In the genomic region with DNA sequence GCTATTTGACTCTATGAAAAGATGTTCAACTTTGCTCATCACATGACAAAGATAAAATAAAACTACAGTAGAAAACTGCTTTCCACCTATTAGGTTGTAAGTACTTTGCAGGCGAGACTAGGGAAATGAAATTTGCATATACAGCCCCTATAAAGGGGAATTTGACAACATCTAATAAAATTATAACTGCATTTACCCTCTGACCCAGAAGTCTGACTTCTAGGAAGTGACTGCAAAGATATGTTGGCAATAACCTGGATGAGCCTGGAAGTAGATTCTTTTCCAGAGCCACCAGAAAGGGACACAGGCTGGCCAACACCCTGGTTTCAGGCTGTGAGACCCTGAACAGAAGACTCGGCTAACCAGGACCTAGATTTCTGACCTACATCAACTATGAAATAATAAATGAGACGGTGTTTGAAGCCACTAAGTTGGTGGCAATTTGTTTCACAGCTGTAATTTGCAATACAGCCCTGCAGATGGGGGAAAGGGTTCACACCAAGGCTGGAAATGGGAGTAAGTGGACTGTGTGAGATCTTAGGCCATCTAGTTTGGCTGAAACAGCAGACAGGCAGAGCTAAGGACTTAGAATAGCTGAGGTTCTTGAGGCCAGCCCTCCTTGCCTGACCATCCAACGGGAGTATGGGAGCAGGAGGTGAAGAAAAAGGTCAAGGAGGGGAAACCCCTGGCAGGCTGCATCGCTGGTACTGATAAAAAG, we compare ENCODE assay signal across 10 cellular contexts.
DNase-seq lines count a peak whose midpoint lies in the region; ATAC-seq and TF ChIP-seq lines count a peak whose summit lies in the region.
"Had no signal": no experiment of that assay in that cellular context is flagged by ENCODE, and none has a peak within 500 bp of the region (broad histone marks: within the 10 kb centered on the region; RNA-seq: fewer than 3 reads in every experiment).

No MANE protein-coding gene starts in this region.

- H3K79me1 ChIP-seq in mesendoderm (ENCODE audit: low read length): no peaks in the 10 kb centered on the region

- TF ChIP-seq CTCF in BJ (IDR thresholded peaks at IDR 0.05; ENCODE audit: insufficient read depth, low read depth, low read length) (peak; percentile 18; the same call in 1 of the 2 replicates), LNCaP clone FGC (IDR thresholded peaks at IDR 0.05; ENCODE audit: control insufficient read depth, extremely low read depth, insufficient read depth) (peak; percentile 13; the same call in 1 of the 2 replicates), cardiac fibroblast (IDR thresholded peaks at IDR 0.05; ENCODE audit: low read depth, low read length) (no peak), Peyer's patch (IDR thresholded peaks at IDR 0.05) (peak in 2 of 6 experiments; percentile 29 to 45)

- no peaks in the 10 kb centered on the region for H3K36me3 ChIP-seq in BJ (ENCODE audit: control insufficient read depth, insufficient read depth, low read length)
- H3K36me3 ChIP-seq in mesendoderm (ENCODE audit: control insufficient read depth, insufficient read depth, low read length): no peaks in the 10 kb centered on the region
- H3K36me3 ChIP-seq in Peyer's patch: no peaks in the 10 kb centered on the region

- no peak overlapping the region for H2BK5ac ChIP-seq in mesendoderm (ENCODE audit: low read length)

- H3K27ac ChIP-seq in mesendoderm (ENCODE audit: low read depth, low read length) (no peak overlapping the region), Peyer's patch (peak overlapping the region in 1 of 4 donors; percentile 55)

- ATAC-seq in HG03439 (IDR thresholded peaks at IDR 0.05; ENCODE audit: unreplicated experiment) (no peak), HG02763 (IDR thresholded peaks at IDR 0.05; ENCODE audit: unreplicated experiment) (no peak)

- CTCF ChIA-PET in BJ (lab: Yijun Ruan, JAX): no interaction called here

- no peaks in the 10 kb centered on the region for H3K79me2 ChIP-seq in mesendoderm (ENCODE audit: control insufficient read depth, insufficient read depth, low read length)

- H3K4ac ChIP-seq in mesendoderm (ENCODE audit: low read depth, low read length): no peak overlapping the region

- POLR2A ChIA-PET in BJ (lab: Charles Lee): no interaction called here

- H4K8ac ChIP-seq in mesendoderm (ENCODE audit: low read depth, low read length): no peak overlapping the region

- H3K4me3 ChIP-seq in BJ (ENCODE audit: low read depth, low read length): no peak overlapping the region
- no peak overlapping the region for H3K4me3 ChIP-seq in LNCaP clone FGC (ENCODE audit: low read depth, low read length)
- no peak overlapping the region for H3K4me3 ChIP-seq in cardiac fibroblast (replicated peaks in 1 of 2; ENCODE audit: low read depth in 2 of 2, low read length in 2 of 2)
- H3K4me3 ChIP-seq in mesendoderm (ENCODE audit: low read length): no peak overlapping the region
- H3K4me3 ChIP-seq in Peyer's patch: no peak overlapping the region

- H3K4me2 ChIP-seq in mesendoderm (ENCODE audit: low read length): no peak overlapping the region

- no peaks in the 10 kb centered on the region for H3K9me3 ChIP-seq in Peyer's patch
- H3K9me3 ChIP-seq: Caco-2 had no signal

- no peak overlapping the region for H2BK15ac ChIP-seq in mesendoderm (replicated peaks; ENCODE audit: low read depth)

- no peaks in the 10 kb centered on the region for H3K4me1 ChIP-seq in mesendoderm (ENCODE audit: control insufficient read depth, low read depth, low read length)
- peaks cover 0 to 8% (median 0%) of the 10 kb centered on the region in 4 donors for H3K4me1 ChIP-seq in Peyer's patch
- H3K4me1 ChIP-seq: Caco-2 had no signal

- no peak overlapping the region for H2BK120ac ChIP-seq in mesendoderm (ENCODE audit: low read depth, low read length)

- H4K5ac ChIP-seq in mesendoderm (ENCODE audit: low read length): no peak overlapping the region

- H3K9ac ChIP-seq in mesendoderm (ENCODE audit: low read length): no peak overlapping the region

- no peak overlapping the region for H3K23ac ChIP-seq in mesendoderm (ENCODE audit: low read length)

- DNase-seq in BJ (ENCODE audit: low read depth) (no peak), LNCaP clone FGC (ENCODE audit: low read depth) (no peak), cardiac fibroblast (ENCODE audit: low read depth in 2 of 2) (peak; percentile 14 to 67), mesendoderm (peak; percentile 30), Peyer's patch (no peak), H4 (ENCODE audit: low spot score) (no peak)
- DNase-seq: stimulated activated CD4-positive, alpha-beta T cell treated with anti-CD3 and anti-CD28 coated beads, Interleukin-4, amount 100 ng/mL, for 1 hour had no signal

- no peak for TF ChIP-seq POLR2A in Peyer's patch (IDR thresholded peaks at IDR 0.05)

- H3K27me3 ChIP-seq in BJ (ENCODE audit: control insufficient read depth, insufficient read depth, low read length) (no peaks in the 10 kb centered on the region), mesendoderm (ENCODE audit: insufficient read depth, low read length, poor library complexity) (no peaks in the 10 kb centered on the region), Peyer's patch (no peaks in the 10 kb centered on the region)

- no CpG with 5 or more reads among the region's 5 CpGs for WGBS in mesendoderm (ENCODE audit: extremely low coverage, insufficient coverage, low lambda C conversion rate)

- H2AK5ac ChIP-seq in mesendoderm (ENCODE audit: low read length): no peak overlapping the region

- H3K18ac ChIP-seq in mesendoderm (ENCODE audit: low read length): no peak overlapping the region

- no peak overlapping the region for H3K56ac ChIP-seq in mesendoderm (ENCODE audit: low read length)

Comparison
In these comparisons a context has a peak if more than half of its experiments do, and no peak if none do; other contexts are left out.
1. DNase-seq: peak in cardiac fibroblast (2 of 2) and mesendoderm (single experiment); none in BJ (single experiment), LNCaP clone FGC (single experiment), Peyer's patch (0 of 3) and H4 (single experiment).